Comparison of ENCODE assay signal across 2 cellular contexts in genomic region chr18:79644666-79645057, GRCh38.
TF ChIP-seq lines count a peak whose summit lies in the region.

No MANE protein-coding gene starts in this region.

TF ChIP-seq in endothelial cell of umbilical vein, 7 proteins besides CTCF, POLR2A, EP300 and RAD21:
- TF ChIP-seq EZH2 (IDR thresholded peaks at IDR 0.05; ENCODE audit: borderline replicate concordance, low read depth, low read length, severe bottlenecking) (no peak), JUN (IDR thresholded peaks at IDR 0.05; ENCODE audit: borderline replicate concordance, insufficient read depth, insufficient read length, low read depth) (no peak), GATA2 (IDR thresholded peaks at IDR 0.05; ENCODE audit: insufficient read depth, insufficient read length, low read depth, low read length) (no peak), POLR2AphosphoS5 (IDR thresholded peaks at IDR 0.05; ENCODE audit: insufficient read depth, low read depth, low read length) (no peak), FOS (IDR thresholded peaks at IDR 0.05; ENCODE audit: borderline replicate concordance, insufficient read depth, low read length) (no peak), MYC (IDR thresholded peaks at IDR 0.05; ENCODE audit: low read depth, low read length) (no peak), MAX (IDR thresholded peaks at IDR 0.05; ENCODE audit: insufficient read depth, insufficient read length) (no peak)

TF ChIP-seq in GM23338, 12 proteins besides CTCF, POLR2A, EP300 and RAD21:
- TF ChIP-seq REST (IDR thresholded peaks at IDR 0.05; ENCODE audit: unreplicated experiment): no peak
- TF ChIP-seq POLR2AphosphoS5 (IDR thresholded peaks at IDR 0.05; ENCODE audit: low read depth): no peak
- no peak for TF ChIP-seq ZNF462 (CRISPR knock-in tag; IDR thresholded peaks at IDR 0.05)
- TF ChIP-seq EZH2 (IDR thresholded peaks at IDR 0.05; ENCODE audit: low read depth, unreplicated experiment): no peak
- TF ChIP-seq NANOG (IDR thresholded peaks at IDR 0.05; ENCODE audit: borderline replicate concordance): no peak
- no peak for TF ChIP-seq ZNF331 (CRISPR knock-in tag; IDR thresholded peaks at IDR 0.05; ENCODE audit: low read depth)
- no peak for TF ChIP-seq CREB1 (CRISPR knock-in tag; IDR thresholded peaks at IDR 0.05; ENCODE audit: low read depth)
- no peak for TF ChIP-seq EZH2phosphoT487 (IDR thresholded peaks at IDR 0.05; ENCODE audit: unreplicated experiment)
- no peak for TF ChIP-seq ETS1 (IDR thresholded peaks at IDR 0.05)
- no peak for TF ChIP-seq ZNF114 (CRISPR knock-in tag; IDR thresholded peaks at IDR 0.05)
- no peak for TF ChIP-seq STAT1 (IDR thresholded peaks at IDR 0.05; ENCODE audit: unreplicated experiment)
- TF ChIP-seq JUNB (IDR thresholded peaks at IDR 0.05; ENCODE audit: unreplicated experiment): no peak
